1 cellular context compared by ENCODE assay signal in the genomic region with DNA sequence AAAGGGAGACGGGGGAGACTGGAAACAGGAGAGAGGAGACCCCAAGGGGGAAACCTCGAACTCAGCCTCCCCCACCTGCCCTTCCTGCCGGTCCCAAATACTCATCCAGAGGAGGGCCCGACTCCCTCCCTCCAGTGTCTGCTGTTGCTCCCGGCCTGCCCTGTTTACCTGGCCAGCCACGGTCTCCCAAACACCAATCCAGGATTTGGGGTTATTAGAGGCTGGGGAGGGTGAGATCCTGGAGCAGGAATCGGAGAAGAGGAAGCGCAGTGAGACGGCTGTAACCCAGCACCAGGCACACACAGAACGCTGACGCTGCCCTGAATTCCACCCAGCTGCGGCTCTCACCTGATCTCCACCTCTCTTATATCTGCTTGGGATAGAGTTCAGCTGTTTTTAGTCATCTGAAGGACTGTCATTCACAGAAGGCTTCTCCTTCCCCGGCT.
TF ChIP-seq lines count a peak whose summit lies in the region.

No MANE protein-coding gene starts in this region.

TF ChIP-seq in HepG2, 621 proteins besides CTCF, POLR2A, EP300 and RAD21 (continued from another document and continues in another):
- TF ChIP-seq ZBTB49 (CRISPR knock-in tag; IDR thresholded peaks at IDR 0.05; ENCODE audit: borderline replicate concordance) (no peak), ZC3H4 (CRISPR knock-in tag; IDR thresholded peaks at IDR 0.05; ENCODE audit: borderline replicate concordance) (no peak), ZBTB3 (CRISPR knock-in tag; IDR thresholded peaks at IDR 0.05; ENCODE audit: borderline replicate concordance, low read depth) (no peak), ZBTB25 (CRISPR knock-in tag; IDR thresholded peaks at IDR 0.05) (no peak), HES4 (CRISPR knock-in tag; IDR thresholded peaks at IDR 0.05; ENCODE audit: borderline replicate concordance) (0 out of 2 replicates have a peak, but pooled peaks have one; percentile 26), PAX8 (CRISPR knock-in tag; IDR thresholded peaks at IDR 0.05; ENCODE audit: borderline replicate concordance) (0 out of 2 replicates have a peak, but pooled peaks have one; percentile 44), ZBTB39 (CRISPR knock-in tag; IDR thresholded peaks at IDR 0.05) (peak; percentile 47; the same call in 1 of the 2 replicates), FOXA1 (IDR thresholded peaks at IDR 0.05) (no peak), FOXA1 (CRISPR knock-in tag; IDR thresholded peaks at IDR 0.05) (no peak), MLLT10 (CRISPR knock-in tag; IDR thresholded peaks at IDR 0.05) (no peak), IRF1 (CRISPR knock-in tag; IDR thresholded peaks at IDR 0.05; ENCODE audit: low read depth) (0 out of 2 replicates have a peak, but pooled peaks have one; percentile 10), ZNF687 (CRISPR knock-in tag; IDR thresholded peaks at IDR 0.05) (peak; percentile 71), ZNF430 (CRISPR knock-in tag; IDR thresholded peaks at IDR 0.05) (peak; percentile 91; the same call in 1 of the 2 replicates), RFX3 (CRISPR knock-in tag; IDR thresholded peaks at IDR 0.05) (no peak), ARNTL (CRISPR knock-in tag; IDR thresholded peaks at IDR 0.05) (0 out of 2 replicates have a peak, but pooled peaks have one; percentile 26), ZNF746 (CRISPR knock-in tag; IDR thresholded peaks at IDR 0.05) (peak; percentile 48; the same call in 1 of the 2 replicates), AKNA (CRISPR knock-in tag; IDR thresholded peaks at IDR 0.05; ENCODE audit: borderline replicate concordance) (no peak), YEATS4 (CRISPR knock-in tag; IDR thresholded peaks at IDR 0.05; ENCODE audit: borderline replicate concordance) (0 out of 2 replicates have a peak, but pooled peaks have one; percentile 2), MAX (IDR thresholded peaks at IDR 0.05) (no peak), CBX1 (IDR thresholded peaks at IDR 0.05; ENCODE audit: low read depth) (peak; percentile 17), ATF5 (CRISPR knock-in tag; IDR thresholded peaks at IDR 0.05; ENCODE audit: low read depth) (0 out of 2 replicates have a peak, but pooled peaks have one; percentile 85), ZFP41 (CRISPR knock-in tag; IDR thresholded peaks at IDR 0.05; ENCODE audit: borderline replicate concordance) (peak; percentile 1; the same call in 1 of the 2 replicates), GPN1 (CRISPR knock-in tag; IDR thresholded peaks at IDR 0.05; ENCODE audit: borderline replicate concordance) (no peak), MED8 (CRISPR knock-in tag; IDR thresholded peaks at IDR 0.05; ENCODE audit: insufficient replicate concordance) (no peak), CBX2 (IDR thresholded peaks at IDR 0.05; ENCODE audit: low read depth, low read length) (no peak), CBX2 (CRISPR knock-in tag; IDR thresholded peaks at IDR 0.05; ENCODE audit: low read depth) (no peak)
- TF ChIP-seq, protein P1, sequence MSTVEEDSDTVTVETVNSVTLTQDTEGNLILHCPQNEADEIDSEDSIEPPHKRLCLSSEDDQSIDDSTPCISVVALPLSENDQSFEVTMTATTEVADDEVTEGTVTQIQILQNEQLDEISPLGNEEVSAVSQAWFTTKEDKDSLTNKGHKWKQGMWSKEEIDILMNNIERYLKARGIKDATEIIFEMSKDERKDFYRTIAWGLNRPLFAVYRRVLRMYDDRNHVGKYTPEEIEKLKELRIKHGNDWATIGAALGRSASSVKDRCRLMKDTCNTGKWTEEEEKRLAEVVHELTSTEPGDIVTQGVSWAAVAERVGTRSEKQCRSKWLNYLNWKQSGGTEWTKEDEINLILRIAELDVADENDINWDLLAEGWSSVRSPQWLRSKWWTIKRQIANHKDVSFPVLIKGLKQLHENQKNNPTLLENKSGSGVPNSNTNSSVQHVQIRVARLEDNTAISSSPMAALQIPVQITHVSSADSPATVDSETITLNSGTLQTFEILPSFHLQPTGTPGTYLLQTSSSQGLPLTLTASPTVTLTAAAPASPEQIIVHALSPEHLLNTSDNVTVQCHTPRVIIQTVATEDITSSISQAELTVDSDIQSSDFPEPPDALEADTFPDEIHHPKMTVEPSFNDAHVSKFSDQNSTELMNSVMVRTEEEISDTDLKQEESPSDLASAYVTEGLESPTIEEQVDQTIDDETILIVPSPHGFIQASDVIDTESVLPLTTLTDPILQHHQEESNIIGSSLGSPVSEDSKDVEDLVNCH (CRISPR knock-in tag; IDR thresholded peaks at IDR 0.05): 0 out of 2 replicates have a peak, but pooled peaks have one; percentile 41
- TF ChIP-seq, protein P2, sequence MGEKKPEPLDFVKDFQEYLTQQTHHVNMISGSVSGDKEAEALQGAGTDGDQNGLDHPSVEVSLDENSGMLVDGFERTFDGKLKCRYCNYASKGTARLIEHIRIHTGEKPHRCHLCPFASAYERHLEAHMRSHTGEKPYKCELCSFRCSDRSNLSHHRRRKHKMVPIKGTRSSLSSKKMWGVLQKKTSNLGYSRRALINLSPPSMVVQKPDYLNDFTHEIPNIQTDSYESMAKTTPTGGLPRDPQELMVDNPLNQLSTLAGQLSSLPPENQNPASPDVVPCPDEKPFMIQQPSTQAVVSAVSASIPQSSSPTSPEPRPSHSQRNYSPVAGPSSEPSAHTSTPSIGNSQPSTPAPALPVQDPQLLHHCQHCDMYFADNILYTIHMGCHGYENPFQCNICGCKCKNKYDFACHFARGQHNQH (CRISPR knock-in tag; IDR thresholded peaks at IDR 0.05): no peak
- TF ChIP-seq, protein P3, sequence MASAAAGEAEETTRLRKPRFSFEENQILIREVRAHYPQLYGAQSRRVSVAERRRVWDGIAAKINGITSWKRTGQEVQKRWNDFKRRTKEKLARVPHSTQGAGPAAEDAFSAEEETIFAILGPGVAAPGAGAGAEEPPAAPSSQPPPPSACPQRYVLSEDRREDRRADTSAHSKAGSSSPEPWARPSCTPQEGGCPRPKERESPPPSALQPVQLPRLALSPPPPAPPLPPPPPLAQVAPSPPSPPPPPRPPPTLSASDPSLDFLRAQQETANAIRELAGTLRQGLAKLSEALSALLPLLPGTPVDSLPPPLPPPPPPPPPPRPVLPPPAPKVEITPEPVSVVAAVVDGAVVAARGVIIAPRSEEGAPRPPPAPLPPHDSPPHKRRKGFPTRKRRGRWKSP (CRISPR knock-in tag; IDR thresholded peaks at IDR 0.05): no peak
